In genomic region chr4:27062256-27062655, GRCh38 we compare ENCODE assay signal across 30 cellular contexts.
"Had no signal": no experiment of that assay in that cellular context is flagged by ENCODE, and none has a peak within 500 bp of the region (broad histone marks: within the 10 kb centered on the region; RNA-seq: fewer than 3 reads in every experiment).

No MANE protein-coding gene starts in this region.

- H3K9me3 Mint-ChIP-seq: activated CD4-positive, alpha-beta memory T cell treated with anti-CD3 and anti-CD28 coated beads for 36 hours; activated naive CD4-positive, alpha-beta T cell treated with anti-CD3 and anti-CD28 coated beads for 36 hours; activated naive CD4-positive, alpha-beta T cell treated with anti-CD3 and anti-CD28 coated beads, Interleukin-2, amount 50 U/mL, for 24 hours; activated naive CD8-positive, alpha-beta T cell treated with anti-CD3 and anti-CD28 coated beads for 36 hours; activated naive CD8-positive, alpha-beta T cell treated with anti-CD3 and anti-CD28 coated beads, Interleukin-2, amount 50 U/mL, for 24 hours; activated T-helper 1 cell treated with anti-CD3 and anti-CD28 coated beads, Interleukin-12 subunit alpha, Interleukin-12 subunit beta, Interleukin-2, Interleukin-4 antibody, amounts not matched to agents 30 ng/mL and 10 ng/mL and 1 ng/mL, durations not matched to agents 14 hours and 24 hours and 36 hours; activated T-helper 2 cell treated with anti-CD3 and anti-CD28 coated beads, Interferon-gamma antibody, Interleukin-2, Interleukin-4, amounts not matched to agents 10 μg/mL and 5 μg/mL and 100 μg/mL, durations not matched to agents 14 hours and 24 hours and 36 hours; dendritic cell treated with granulocyte-macrophage colony-stimulating factor and Interleukin-4, amounts not matched to agents 40 ng/mL and 50 ng/mL, for 4 days; endodermal cell; T-helper 2 cell treated with Interferon-gamma antibody and Interleukin-4, amounts not matched to agents 5 μg/mL and 100 μg/mL, for 36 hours; WTC11 had no signal

- H3K36me3 ChIP-seq: adrenal gland had no signal

- FAIRE-seq: colon had no signal

- DNase-seq: activated CD4-positive, alpha-beta memory T cell treated with anti-CD3 and anti-CD28 coated beads for 36 hours; activated CD4-positive, alpha-beta T cell treated with anti-CD3 and anti-CD28 coated beads for 48 hours; activated CD8-positive, alpha-beta memory T cell treated with anti-CD3 and anti-CD28 coated beads, Interleukin-2, amount 10 ng/mL, durations not matched to agents 7 days and 5 days; activated CD8-positive, alpha-beta memory T cell treated with anti-CD3 and anti-CD28 coated beads, Interleukin-2, amount 50 U/mL, for 4 hours; activated CD8-positive, alpha-beta T cell treated with anti-CD3 and anti-CD28 coated beads, Interleukin-2, amount 10 ng/mL, durations not matched to agents 7 days and 5 days; activated effector memory CD4-positive, alpha-beta T cell treated with anti-CD3 and anti-CD28 coated beads, Interleukin-2, amount 50 U/mL, for 16 hours; activated naive CD4-positive, alpha-beta T cell treated with anti-CD3 and anti-CD28 coated beads for 36 hours; activated naive CD8-positive, alpha-beta T cell treated with anti-CD3 and anti-CD28 coated beads for 36 hours; activated naive CD8-positive, alpha-beta T cell treated with anti-CD3 and anti-CD28 coated beads, Interleukin-2, amount 50 U/mL, for 24 hours; activated T-cell treated with anti-CD3 and anti-CD28 coated beads, Interleukin-2, amount 50 U/mL, for 1 hour; activated T-cell treated with anti-CD3 and anti-CD28 coated beads, Interleukin-2, amount 50 U/mL, for 48 hours; adrenal gland; amygdala; aorta; body of pancreas; caudate nucleus; dorsolateral prefrontal cortex; effector memory CD4-positive, alpha-beta T cell; endodermal cell; foreskin melanocyte; T-helper 1 cell; T-helper 17 cell; T1000 had no signal

- H3K4me1 Mint-ChIP-seq: activated CD8-positive, alpha-beta memory T cell treated with anti-CD3 and anti-CD28 coated beads, Interleukin-2, amount 10 ng/mL, durations not matched to agents 7 days and 5 days; activated naive CD4-positive, alpha-beta T cell treated with anti-CD3 and anti-CD28 coated beads, Interleukin-2, amount 50 U/mL, for 24 hours; activated naive CD8-positive, alpha-beta T cell treated with anti-CD3 and anti-CD28 coated beads for 36 hours; activated naive CD8-positive, alpha-beta T cell treated with anti-CD3 and anti-CD28 coated beads, Interleukin-2, amount 50 U/mL, for 24 hours; endodermal cell; T-helper 17 cell had no signal

- H3K27ac Mint-ChIP-seq: activated CD4-positive, alpha-beta memory T cell treated with anti-CD3 and anti-CD28 coated beads for 36 hours; activated CD8-positive, alpha-beta memory T cell treated with anti-CD3 and anti-CD28 coated beads, Interleukin-2, amount 10 ng/mL, durations not matched to agents 7 days and 5 days; activated CD8-positive, alpha-beta T cell treated with anti-CD3 and anti-CD28 coated beads, Interleukin-2, amount 10 ng/mL, durations not matched to agents 7 days and 5 days; activated naive CD4-positive, alpha-beta T cell treated with anti-CD3 and anti-CD28 coated beads for 36 hours; activated naive CD4-positive, alpha-beta T cell treated with anti-CD3 and anti-CD28 coated beads, Interleukin-2, amount 50 U/mL, for 24 hours; activated naive CD8-positive, alpha-beta T cell treated with anti-CD3 and anti-CD28 coated beads for 36 hours; activated naive CD8-positive, alpha-beta T cell treated with anti-CD3 and anti-CD28 coated beads, Interleukin-2, amount 50 U/mL, for 24 hours; activated T-helper 1 cell treated with anti-CD3 and anti-CD28 coated beads, Interleukin-12 subunit alpha, Interleukin-12 subunit beta, Interleukin-2, Interleukin-4 antibody, amounts not matched to agents 30 ng/mL and 10 ng/mL and 1 ng/mL, durations not matched to agents 14 hours and 24 hours and 36 hours; activated T-helper 2 cell treated with anti-CD3 and anti-CD28 coated beads, Interferon-gamma antibody, Interleukin-2, Interleukin-4, amounts not matched to agents 10 μg/mL and 5 μg/mL and 100 μg/mL, durations not matched to agents 14 hours and 24 hours and 36 hours; endodermal cell; T-helper 17 cell; T-helper 2 cell treated with Interferon-gamma antibody and Interleukin-4, amounts not matched to agents 5 μg/mL and 100 μg/mL, for 36 hours; WTC11 had no signal

- H3K4me3 ChIP-seq: adrenal gland, body of pancreas, dorsolateral prefrontal cortex had no signal

- H3K9me3 ChIP-seq: adrenal gland, body of pancreas had no signal

- H3K27me3 ChIP-seq: body of pancreas had no signal

- H3K4me1 ChIP-seq: adrenal gland had no signal

- H3K36me3 Mint-ChIP-seq: activated CD4-positive, alpha-beta memory T cell treated with anti-CD3 and anti-CD28 coated beads for 36 hours; activated CD8-positive, alpha-beta memory T cell treated with anti-CD3 and anti-CD28 coated beads, Interleukin-2, amount 10 ng/mL, durations not matched to agents 7 days and 5 days; activated naive CD4-positive, alpha-beta T cell treated with anti-CD3 and anti-CD28 coated beads, Interleukin-2, amount 50 U/mL, for 24 hours; WTC11 had no signal

- H3K27ac ChIP-seq: adrenal gland, body of pancreas, dorsolateral prefrontal cortex had no signal

- H3K4me3 Mint-ChIP-seq: activated CD4-positive, alpha-beta memory T cell treated with anti-CD3 and anti-CD28 coated beads for 36 hours; activated CD8-positive, alpha-beta memory T cell treated with anti-CD3 and anti-CD28 coated beads, Interleukin-2, amount 10 ng/mL, durations not matched to agents 7 days and 5 days; activated CD8-positive, alpha-beta T cell treated with anti-CD3 and anti-CD28 coated beads, Interleukin-2, amount 10 ng/mL, durations not matched to agents 7 days and 5 days; activated naive CD4-positive, alpha-beta T cell treated with anti-CD3 and anti-CD28 coated beads for 36 hours; activated naive CD4-positive, alpha-beta T cell treated with anti-CD3 and anti-CD28 coated beads, Interleukin-2, amount 50 U/mL, for 24 hours; activated naive CD8-positive, alpha-beta T cell treated with anti-CD3 and anti-CD28 coated beads for 36 hours; activated naive CD8-positive, alpha-beta T cell treated with anti-CD3 and anti-CD28 coated beads, Interleukin-2, amount 50 U/mL, for 24 hours; activated T-helper 1 cell treated with anti-CD3 and anti-CD28 coated beads, Interleukin-12 subunit alpha, Interleukin-12 subunit beta, Interleukin-2, Interleukin-4 antibody, amounts not matched to agents 30 ng/mL and 10 ng/mL and 1 ng/mL, durations not matched to agents 14 hours and 24 hours and 36 hours; dendritic cell treated with granulocyte-macrophage colony-stimulating factor and Interleukin-4, amounts not matched to agents 40 ng/mL and 50 ng/mL, for 4 days; endodermal cell; T-helper 17 cell; T-helper 2 cell treated with Interferon-gamma antibody and Interleukin-4, amounts not matched to agents 5 μg/mL and 100 μg/mL, for 36 hours; WTC11 had no signal
